31 cellular contexts compared by ENCODE assay signal in genomic region chr15:79049416-79049815, GRCh38. TPM values are rescaled to one million over a fixed set of nuclear protein-coding genes. Genes with fewer than 3 reads are reported as not detected.
"Had no signal": no experiment of that assay in that cellular context is flagged by ENCODE, and none has a peak within 500 bp of the region (broad histone marks: within the 10 kb centered on the region; RNA-seq: fewer than 3 reads in every experiment).

No MANE protein-coding gene starts in this region.

- H3K27me3 ChIP-seq: SJCRH30 had no signal

- H3K4me3 Mint-ChIP-seq: activated CD4-positive, alpha-beta memory T cell treated with anti-CD3 and anti-CD28 coated beads for 36 hours; activated naive CD4-positive, alpha-beta T cell treated with anti-CD3 and anti-CD28 coated beads, Interleukin-2, amount 10 ng/mL, durations not matched to agents 7 days and 5 days; activated naive CD8-positive, alpha-beta T cell; activated naive CD8-positive, alpha-beta T cell treated with anti-CD3 and anti-CD28 coated beads, Interleukin-2, amount 50 U/mL, for 24 hours; brain; WTC11 had no signal

- ATAC-seq: activated CD4-positive, CD25-positive, alpha-beta regulatory T cell treated with anti-CD3 and anti-CD28 coated beads, Interleukin-2, amount 50 U/mL, for 24 hours; activated naive CD8-positive, alpha-beta T cell treated with anti-CD3 and anti-CD28 coated beads, Interleukin-2, amount 50 U/mL, for 24 hours; WTC11 had no signal

- H3K36me3 Mint-ChIP-seq: activated CD4-positive, alpha-beta memory T cell treated with anti-CD3 and anti-CD28 coated beads for 36 hours; activated naive CD4-positive, alpha-beta T cell treated with anti-CD3 and anti-CD28 coated beads, Interleukin-2, amount 10 ng/mL, durations not matched to agents 7 days and 5 days; activated naive CD8-positive, alpha-beta T cell; WTC11 had no signal

- H3K4me1 ChIP-seq: SJCRH30 had no signal

- H3K27me3 Mint-ChIP-seq: activated naive CD8-positive, alpha-beta T cell treated with anti-CD3 and anti-CD28 coated beads, Interleukin-2, amount 50 U/mL, for 24 hours had no signal

- H3K4me3 ChIP-seq: SJCRH30, SK-N-MC had no signal

- H3K9me3 ChIP-seq: SJCRH30 had no signal

- H3K27ac ChIP-seq: KMS-11, SJCRH30, SK-N-MC had no signal

- H3K4me1 Mint-ChIP-seq: activated naive CD4-positive, alpha-beta T cell treated with anti-CD3 and anti-CD28 coated beads, Interleukin-2, amount 10 ng/mL, durations not matched to agents 7 days and 5 days; activated naive CD8-positive, alpha-beta T cell treated with anti-CD3 and anti-CD28 coated beads, Interleukin-2, amount 50 U/mL, for 24 hours; WTC11 had no signal

- DNase-seq: activated CD4-positive, alpha-beta memory T cell treated with anti-CD3 and anti-CD28 coated beads for 36 hours; activated CD4-positive, alpha-beta T cell treated with anti-CD3 and anti-CD28 coated beads for 4 hours; activated CD4-positive, alpha-beta T cell treated with anti-CD3 and anti-CD28 coated beads, Interleukin-2, amount 50 U/mL, for 1 hour; activated CD8-positive, alpha-beta memory T cell treated with anti-CD3 and anti-CD28 coated beads, Interleukin-2, amount 50 U/mL, for 48 hours; activated effector memory CD4-positive, alpha-beta T cell treated with Interleukin-2 at 50 U/mL for 16 hours; activated naive CD8-positive, alpha-beta T cell treated with anti-CD3 and anti-CD28 coated beads, Interleukin-2, amount 50 U/mL, for 24 hours; activated T-cell treated with anti-CD3 and anti-CD28 coated beads, Interleukin-2, amount 50 U/mL, for 48 hours; anterior cingulate cortex; caudate nucleus; cerebellar nuclear complex; MM.1S; MV-4-11; NCI-H1092; NCI-H1436 treated with DMSO at 0.1 percent for 48 hours; NCI-H1694 treated with DMSO at 0.1 percent for 48 hours; NCI-H2029; NCI-H510A; NCI-H526; NCI-H748 treated with DMSO at 0.1 percent for 48 hours; SHP77; SJCRH30; T1000 had no signal

- FAIRE-seq: bronchial epithelial cell had no signal

- H3K9ac ChIP-seq: KMS-11 had no signal

- H3K27ac Mint-ChIP-seq: activated CD4-positive, alpha-beta memory T cell treated with anti-CD3 and anti-CD28 coated beads for 36 hours; activated naive CD8-positive, alpha-beta T cell; activated naive CD8-positive, alpha-beta T cell treated with anti-CD3 and anti-CD28 coated beads, Interleukin-2, amount 50 U/mL, for 24 hours; WTC11 had no signal

- H3K36me3 ChIP-seq: SJCRH30 had no signal

- H3K4me2 ChIP-seq: KMS-11 had no signal

- H3K9me3 Mint-ChIP-seq: activated CD4-positive, alpha-beta memory T cell treated with anti-CD3 and anti-CD28 coated beads for 36 hours; activated naive CD4-positive, alpha-beta T cell treated with anti-CD3 and anti-CD28 coated beads, Interleukin-2, amount 10 ng/mL, durations not matched to agents 7 days and 5 days; activated naive CD8-positive, alpha-beta T cell treated with anti-CD3 and anti-CD28 coated beads, Interleukin-2, amount 50 U/mL, for 24 hours; WTC11 had no signal

RNA-seq across cellular contexts. Expression of gene RASGRF1, which starts 41.2 kb away (rescaled TPM):
- total RNA-seq: T-helper 2 cell treated with Interferon-gamma antibody and Interleukin-4, amounts not matched to agents 100 ng/mL and 5 ng/mL, for 36 hours had no signal
